ENCODE assay signal across 1 cellular context in the genomic region with DNA sequence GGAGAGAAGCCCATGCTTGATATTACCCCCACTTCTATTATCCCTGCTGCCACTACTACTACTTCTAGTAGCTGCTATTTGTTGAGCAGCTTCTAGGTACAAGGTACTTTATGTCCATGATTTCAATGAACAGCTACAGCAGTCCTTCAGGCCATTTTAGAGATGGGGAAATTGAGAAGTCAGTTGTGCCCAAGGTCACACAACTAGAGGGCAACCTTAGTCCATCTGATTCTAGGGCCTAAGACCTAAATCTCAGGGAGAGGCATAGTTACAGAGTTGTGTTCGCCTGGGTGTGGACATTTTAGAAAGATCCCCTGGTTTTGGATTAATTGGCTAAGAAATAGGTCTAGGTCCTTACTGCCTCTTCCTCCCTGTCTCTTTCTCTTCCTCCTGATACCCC.
TF ChIP-seq lines count a peak whose summit lies in the region.

No MANE protein-coding gene starts in this region.

TF ChIP-seq in H1, 55 proteins besides CTCF, POLR2A, EP300 and RAD21:
- TF ChIP-seq TCF12 (IDR thresholded peaks at IDR 0.05; ENCODE audit: low read depth, low read length) (no peak), TAF1 (IDR thresholded peaks at IDR 0.05; ENCODE audit: low read depth, low read length) (no peak), JUN (IDR thresholded peaks at IDR 0.05; ENCODE audit: low read depth, low read length) (no peak), SP1 (IDR thresholded peaks at IDR 0.05; ENCODE audit: low read depth, low read length) (no peak), BACH1 (IDR thresholded peaks at IDR 0.05; ENCODE audit: low read length) (no peak), CBX5 (IDR thresholded peaks at IDR 0.05; ENCODE audit: low read depth, low read length) (no peak)
